In genomic region chr1:162561037-162561615, GRCh38 we compare ENCODE assay signal across 8 cellular contexts. TPM values are rescaled to one million over a fixed set of nuclear protein-coding genes. Genes with fewer than 3 reads are reported as not detected.
DNase-seq lines count a peak whose midpoint lies in the region; ATAC-seq and TF ChIP-seq lines count a peak whose summit lies in the region.

No MANE protein-coding gene starts in this region.

- DNase-seq in GM13977 (ENCODE audit: low spot score) (peak; percentile 95), NCI-H146 (lab: John Stamatoyannopoulos, UW) (peak; percentile 96), T-cell (peak; percentile 94 to 99 (median 97)), amniotic epithelial cell (ENCODE audit: low read depth) (peak; percentile 95), left ventricle myocardium inferior (peak; percentile 99), progenitor cell of endocrine pancreas (ENCODE audit: low spot score, unreplicated experiment) (peak; percentile 97), ureter (ENCODE audit: low spot score) (peak; percentile 98)

- peaks cover 4% of the 10 kb centered on the region for H3K36me3 ChIP-seq in left ventricle myocardium inferior

- H3K4me1 ChIP-seq in left ventricle myocardium inferior = peaks cover 56% of the 10 kb centered on the region

- peak overlapping the region; percentile 89 for H3K4me3 ChIP-seq in left ventricle myocardium inferior

- peaks cover 36 to 44% (median 38%) of the 10 kb centered on the region in 3 donors for H3K4me1 Mint-ChIP-seq in T-cell
- peaks cover 19% of the 10 kb centered on the region for H3K4me1 Mint-ChIP-seq in progenitor cell of endocrine pancreas (ENCODE audit: low read depth)

- in situ Hi-C loops in GM13977 (cut with MboI; ENCODE audit: low pct_unique_long_range_greater_than_20kb, low sequenced_read_pairs, unreplicated experiment) = no loop called here

- no peaks in the 10 kb centered on the region for H3K36me3 Mint-ChIP-seq in T-cell
- no peaks in the 10 kb centered on the region for H3K36me3 Mint-ChIP-seq in progenitor cell of endocrine pancreas (ENCODE audit: insufficient read depth)

- peak overlapping the region; percentile 95 to 98 for H3K27ac Mint-ChIP-seq in T-cell
- peak overlapping the region; percentile 98 for H3K27ac Mint-ChIP-seq in progenitor cell of endocrine pancreas

- CTCF ChIA-PET in T-cell (lab: Charles Lee) = no interaction called here

- no peaks in the 10 kb centered on the region for H3K9me3 Mint-ChIP-seq in T-cell
- H3K9me3 Mint-ChIP-seq in progenitor cell of endocrine pancreas (ENCODE audit: low read depth) = no peaks in the 10 kb centered on the region

- no peaks in the 10 kb centered on the region for H3K9me3 ChIP-seq in left ventricle myocardium inferior (replicated peaks)

- intact Hi-C loops in left ventricle myocardium inferior (cut with micrococcal nuclease) = no loop called here

- ATAC-seq in HG02870 (IDR thresholded peaks at IDR 0.05; ENCODE audit: unreplicated experiment) (peak; percentile 89), T-cell (replicated peaks in 1 of 4) (peak; percentile 90 to 97 (median 94))

- H3K27ac ChIP-seq in left ventricle myocardium inferior (replicated peaks) = peak overlapping the region; percentile 99

- peak overlapping the region; percentile 93 to 96 (median 95) for H3K4me3 Mint-ChIP-seq in T-cell
- peak overlapping the region; percentile 87 for H3K4me3 Mint-ChIP-seq in progenitor cell of endocrine pancreas (ENCODE audit: low read depth)

- POLR2A ChIA-PET in T-cell (lab: Charles Lee) = interaction anchor here in 1 of 2 donors (1.1 kb wide), 1 partner anchor 63 kb away, joined by 5 read pairs; no protein-coding TSS in a partner anchor

- H3K27me3 ChIP-seq in left ventricle myocardium inferior (ENCODE audit: low read depth) = no peaks in the 10 kb centered on the region

- H3K27me3 Mint-ChIP-seq in T-cell (peaks cover 0 to 5% of the 10 kb centered on the region in 2 donors), progenitor cell of endocrine pancreas (no peaks in the 10 kb centered on the region)

- TF ChIP-seq CTCF in GM13977 (IDR thresholded peaks at IDR 0.05; ENCODE audit: extremely low read depth, insufficient read depth, missing control alignments) (no peak), left ventricle myocardium inferior (IDR thresholded peaks at IDR 0.05; ENCODE audit: borderline replicate concordance) (no peak), progenitor cell of endocrine pancreas (IDR thresholded peaks at IDR 0.05; ENCODE audit: unreplicated experiment) (no peak)

RNA-seq across cellular contexts. Expression of gene UAP1, which starts 0.4 kb away (rescaled TPM):
- total RNA-seq in T-cell (10 to 100 TPM; 16.7 to 39.1 (median 19.2) TPM), left ventricle myocardium inferior (26.5 TPM), progenitor cell of endocrine pancreas (29.1 and 30.8 TPM in 2 replicates), ureter (47.8 TPM)

Comparison
In these comparisons a context has a peak if more than half of its experiments do, and no peak if none do; other contexts are left out.
1. Peak in every context shown above with its lines: DNase-seq, ATAC-seq, H3K4me3 ChIP-seq and H3K27ac ChIP-seq.